9 cellular contexts compared by ENCODE assay signal in genomic region chr19:29404951-29405727, GRCh38.
DNase-seq lines count a peak whose midpoint lies in the region; ATAC-seq and TF ChIP-seq lines count a peak whose summit lies in the region.
"Had no signal": no experiment of that assay in that cellular context is flagged by ENCODE, and none has a peak within 500 bp of the region (broad histone marks: within the 10 kb centered on the region; RNA-seq: fewer than 3 reads in every experiment).

No MANE protein-coding gene starts in this region.

- no peak overlapping the region for H3K27ac ChIP-seq in naive thymus-derived CD4-positive, alpha-beta T cell (ENCODE audit: low read depth, low read length)

- no peaks in the 10 kb centered on the region for H3K9me3 ChIP-seq in naive thymus-derived CD4-positive, alpha-beta T cell (ENCODE audit: control insufficient read depth in 2 of 3, low read length in 3 of 3)

- POLR2A ChIA-PET in naive thymus-derived CD4-positive, alpha-beta T cell (lab: Charles Lee): no interaction called here

- peaks cover 32% of the 10 kb centered on the region for H3K4me1 Mint-ChIP-seq in glutamatergic neuron (ENCODE audit: low read depth, unreplicated experiment)
- no peaks in the 10 kb centered on the region for H3K4me1 Mint-ChIP-seq in naive thymus-derived CD4-positive, alpha-beta T cell

- H3K27me3 Mint-ChIP-seq in glutamatergic neuron (ENCODE audit: unreplicated experiment): peaks cover 8% of the 10 kb centered on the region
- peaks cover 0 to 20% (median 6%) of the 10 kb centered on the region in 5 donors for H3K27me3 Mint-ChIP-seq in naive thymus-derived CD4-positive, alpha-beta T cell

- no peak for ATAC-seq in GM21619 (IDR thresholded peaks at IDR 0.05; ENCODE audit: unreplicated experiment)
- ATAC-seq in naive thymus-derived CD4-positive, alpha-beta T cell: no peak
- ATAC-seq: activated naive CD4-positive, alpha-beta T cell treated with anti-CD3 and anti-CD28 coated beads, Interleukin-2, amount 50 U/mL, for 72 hours had no signal

- DNase-seq in HT-29 (ENCODE audit: low spot score) (peak; percentile 53), NCI-H446 treated with DMSO at 0.1 percent for 48 hours (lab: John Stamatoyannopoulos, UW) (peak; percentile 59), glutamatergic neuron (peak; percentile 62), retina (peak; percentile 92), NCI-H510A (lab: John Stamatoyannopoulos, UW) (no peak)
- no peak for DNase-seq in activated T-cell treated with anti-CD3 and anti-CD28 coated beads, Interleukin-2, amount 50 U/mL, for 1 hour
- no peak for DNase-seq in naive thymus-derived CD4-positive, alpha-beta T cell

- CTCF ChIA-PET in naive thymus-derived CD4-positive, alpha-beta T cell (lab: Charles Lee): no interaction called here

- no peak for TF ChIP-seq CTCF in glutamatergic neuron (IDR thresholded peaks at IDR 0.05; ENCODE audit: partially characterized antibody, unreplicated experiment)

- intact Hi-C loops in naive thymus-derived CD4-positive, alpha-beta T cell (cut with micrococcal nuclease): no loop called here

- H3K4me3 ChIP-seq in naive thymus-derived CD4-positive, alpha-beta T cell (ENCODE audit: low read length): no peak overlapping the region

- no peaks in the 10 kb centered on the region for H3K27me3 ChIP-seq in naive thymus-derived CD4-positive, alpha-beta T cell (ENCODE audit: control insufficient read depth in 2 of 2, insufficient read depth in 2 of 2, low read length in 2 of 2)

- no peaks in the 10 kb centered on the region for H3K36me3 ChIP-seq in naive thymus-derived CD4-positive, alpha-beta T cell (ENCODE audit: control insufficient read depth in 2 of 3, insufficient read depth in 3 of 3, low read length in 3 of 3)

- H3K4me1 ChIP-seq in naive thymus-derived CD4-positive, alpha-beta T cell (ENCODE audit: control insufficient read depth in 2 of 2, insufficient read depth in 2 of 2, low read length in 2 of 2): no peaks in the 10 kb centered on the region

- H3K27ac Mint-ChIP-seq in glutamatergic neuron (ENCODE audit: unreplicated experiment): peak overlapping the region; percentile 96
- H3K27ac Mint-ChIP-seq in naive thymus-derived CD4-positive, alpha-beta T cell: no peak overlapping the region
- H3K27ac Mint-ChIP-seq: activated naive CD4-positive, alpha-beta T cell treated with anti-CD3 and anti-CD28 coated beads, Interleukin-2, amount 50 U/mL, for 72 hours had no signal

- H3K9me3 Mint-ChIP-seq in glutamatergic neuron (ENCODE audit: unreplicated experiment): peaks cover 13% of the 10 kb centered on the region
- H3K9me3 Mint-ChIP-seq in naive thymus-derived CD4-positive, alpha-beta T cell: no peaks in the 10 kb centered on the region
- H3K9me3 Mint-ChIP-seq: activated naive CD4-positive, alpha-beta T cell treated with anti-CD3 and anti-CD28 coated beads, Interleukin-2, amount 50 U/mL, for 72 hours had no signal

- H3K4me3 Mint-ChIP-seq in glutamatergic neuron (ENCODE audit: unreplicated experiment): peak overlapping the region; percentile 42
- no peak overlapping the region for H3K4me3 Mint-ChIP-seq in naive thymus-derived CD4-positive, alpha-beta T cell

- peaks cover 4% of the 10 kb centered on the region for H3K36me3 Mint-ChIP-seq in glutamatergic neuron (ENCODE audit: unreplicated experiment)
- H3K36me3 Mint-ChIP-seq in naive thymus-derived CD4-positive, alpha-beta T cell: no peaks in the 10 kb centered on the region
- H3K36me3 Mint-ChIP-seq: activated naive CD4-positive, alpha-beta T cell treated with anti-CD3 and anti-CD28 coated beads, Interleukin-2, amount 50 U/mL, for 72 hours had no signal

Comparison
In these comparisons a context has a peak if more than half of its experiments do, and no peak if none do; other contexts are left out.
1. DNase-seq: peak in HT-29 (single experiment), NCI-H446 treated with DMSO at 0.1 percent for 48 hours (single experiment), glutamatergic neuron (single experiment) and retina (single experiment); none in NCI-H510A (single experiment), activated T-cell treated with anti-CD3 and anti-CD28 coated beads, Interleukin-2, amount 50 U/mL, for 1 hour (single experiment) and naive thymus-derived CD4-positive, alpha-beta T cell (0 of 9).